In the genomic region with DNA sequence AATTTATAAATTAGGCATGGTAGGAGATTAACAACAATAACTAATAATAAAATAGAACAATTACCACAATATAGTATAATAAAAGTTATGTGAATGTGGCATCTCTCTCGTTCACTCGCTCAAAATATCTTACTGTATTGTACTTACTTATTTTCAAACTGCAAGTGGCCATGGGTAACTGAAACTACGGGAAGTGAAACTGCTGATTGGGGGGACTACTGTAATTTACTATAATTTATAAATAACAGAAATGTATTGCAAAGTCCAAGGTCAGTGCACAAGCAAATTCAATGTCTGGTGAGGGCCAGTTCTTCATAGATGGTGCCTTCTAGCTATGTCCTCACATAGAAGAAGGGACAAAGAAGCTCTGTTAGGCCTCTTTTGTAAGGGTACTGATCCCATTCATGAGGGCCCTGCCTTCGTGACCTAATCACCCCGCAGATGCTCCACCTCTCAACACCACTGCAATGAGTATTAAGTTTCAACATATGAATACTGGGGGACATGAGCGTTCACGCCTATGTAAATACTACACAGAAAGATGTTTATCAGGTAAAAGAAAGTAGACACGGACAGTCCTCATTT, we compare ENCODE assay signal across 19 cellular contexts.
"Had no signal": no experiment of that assay in that cellular context is flagged by ENCODE, and none has a peak within 500 bp of the region (broad histone marks: within the 10 kb centered on the region; RNA-seq: fewer than 3 reads in every experiment).

No MANE protein-coding gene starts in this region.

- ATAC-seq: activated CD8-positive, alpha-beta T cell treated with anti-CD3 and anti-CD28 coated beads for 36 hours; activated naive CD4-positive, alpha-beta T cell treated with anti-CD3 and anti-CD28 coated beads, Interleukin-2, amount 50 U/mL, for 72 hours; activated T-cell treated with anti-CD3 and anti-CD28 coated beads, Interleukin-2, amount 50 U/mL, for 72 hours; left lung had no signal

- DNase-seq: activated B cell treated with CpG ODN at 0.5 μM for 24 hours; activated CD4-positive, alpha-beta T cell treated with anti-CD3 and anti-CD28 coated beads for 48 hours; activated CD8-positive, alpha-beta memory T cell treated with anti-CD3 and anti-CD28 coated beads, Interleukin-2, amount 50 U/mL, for 48 hours; activated CD8-positive, alpha-beta T cell treated with anti-CD3 and anti-CD28 coated beads for 36 hours; activated gamma-delta T cell; activated T-cell treated with anti-CD3 and anti-CD28 coated beads, Interleukin-2, amount 50 U/mL, for 72 hours; amniotic stem cell; caudate nucleus; colonic mucosa; hippocampal formation; kidney; left lung; mammary epithelial cell; naive B cell; ovary; stimulated activated CD4-positive, alpha-beta T cell treated with anti-CD3 and anti-CD28 coated beads, Interleukin-1b, Interleukin-23, amount 100 ng/mL, for 48 hours; stomach; testis had no signal
